In genomic region chr6:41537359-41537758, GRCh38 we compare ENCODE assay signal across 15 cellular contexts. TPM values are rescaled to one million over a fixed set of nuclear protein-coding genes. Genes with fewer than 3 reads are reported as not detected.
DNase-seq lines count a peak whose midpoint lies in the region; ATAC-seq, FAIRE-seq and TF ChIP-seq lines count a peak whose summit lies in the region.
"Had no signal": no experiment of that assay in that cellular context is flagged by ENCODE, and none has a peak within 500 bp of the region (broad histone marks: within the 10 kb centered on the region; RNA-seq: fewer than 3 reads in every experiment).

No MANE protein-coding gene starts in this region.

- FAIRE-seq in pancreas (lab: Jason Lieb, UNC): no peak

- H3K9me3 ChIP-seq in colonic mucosa: no peaks in the 10 kb centered on the region
- no peaks in the 10 kb centered on the region for H3K9me3 ChIP-seq in pancreas

- no peaks in the 10 kb centered on the region for H3K4me1 ChIP-seq in colonic mucosa
- H3K4me1 ChIP-seq in pancreas: peaks cover 4 to 10% (median 10%) of the 10 kb centered on the region in 3 donors

- H3K9ac ChIP-seq in colonic mucosa (ENCODE audit: low read depth in 2 of 2, low read length in 2 of 2): peak overlapping the region in 1 of 2 donors; percentile 52

- ATAC-seq in pancreas (peak in 3 of 4 donors; percentile 4 to 31 (median 24)), HG03135 (IDR thresholded peaks at IDR 0.05; ENCODE audit: unreplicated experiment) (no peak)
- ATAC-seq: activated T-cell treated with anti-CD3 and anti-CD28 coated beads, Interleukin-2, amount 50 U/mL, for 4 hours had no signal

- DNase-seq in NCI-H1092 treated with DMSO at 0.1 percent for 48 hours (lab: John Stamatoyannopoulos, UW) (peak; percentile 82), NCI-H1092 (lab: John Stamatoyannopoulos, UW) (no peak), HT-29 (ENCODE audit: low spot score) (peak; percentile 16), colonic mucosa (no peak), pancreas (no peak), NCI-H2227 treated with DMSO at 0.1 percent for 48 hours (lab: John Stamatoyannopoulos, UW) (no peak)
- no peak for DNase-seq in activated effector memory CD4-positive, alpha-beta T cell treated with Interleukin-2 at 50 U/mL for 16 hours
- DNase-seq: activated CD4-positive, alpha-beta memory T cell treated with anti-CD3 and anti-CD28 coated beads, Interleukin-2, amount 10 ng/mL, durations not matched to agents 7 days and 5 days; activated T-cell treated with anti-CD3 and anti-CD28 coated beads, Interleukin-2, amount 50 U/mL, for 4 hours; brain microvascular endothelial cell; C1 segment of cervical spinal cord; glutamatergic neuron; stimulated activated naive B cell treated with anti-CD40 and anti-IgM and Interleukin-4, amounts not matched to agents 10 μg/mL and 1 μg/mL and 100 μg/mL, for 72 hours had no signal

- intact Hi-C loops in colonic mucosa (cut with DNase I): no loop called here
- intact Hi-C loops in pancreas (cut with DNase I): no loop called here

- H3K27me3 ChIP-seq in colonic mucosa: no peaks in the 10 kb centered on the region
- no peaks in the 10 kb centered on the region for H3K27me3 ChIP-seq in pancreas
- H3K27me3 ChIP-seq: brain microvascular endothelial cell had no signal

- WGBS in pancreas, 2 donors: 46 to 47% methylated on average over 2 of the region's 2 CpGs

- H3K27ac ChIP-seq in colonic mucosa (peak overlapping the region; percentile 42), pancreas (peak overlapping the region in 3 of 4 donors; percentile 54 to 63 (median 55))
- H3K27ac ChIP-seq: 22Rv1, brain microvascular endothelial cell had no signal

- H3K4me3 ChIP-seq in colonic mucosa (no peak overlapping the region), pancreas (no peak overlapping the region)

- no peak for TF ChIP-seq CTCF in colonic mucosa (IDR thresholded peaks at IDR 0.05)
- TF ChIP-seq CTCF in pancreas (IDR thresholded peaks at IDR 0.05): no peak

- H3K36me3 ChIP-seq in colonic mucosa: no peaks in the 10 kb centered on the region
- H3K36me3 ChIP-seq in pancreas: no peaks in the 10 kb centered on the region
- H3K36me3 ChIP-seq: brain microvascular endothelial cell had no signal

RNA-seq across cellular contexts. Expression of gene FOXP4, which starts 8.8 kb away (rescaled TPM):
- total RNA-seq in HT-29 (2014; rRNA removed; shearing (Covaris generic)): 17.2 and 18.4 TPM in 2 replicates
- 10 to 100 TPM; 33.6 to 50.4 TPM for total RNA-seq in colonic mucosa
- 10 to 100 TPM; 23.1 to 28.3 (median 25.3) TPM for total RNA-seq in pancreas
- polyA plus RNA-seq in pancreas: 10 to 100 TPM; 27.4 to 29.3 TPM

Comparison
In these comparisons a context has a peak if more than half of its experiments do, and no peak if none do; other contexts are left out.
1. DNase-seq: peak in NCI-H1092 treated with DMSO at 0.1 percent for 48 hours (single experiment) and HT-29 (single experiment); none in NCI-H1092 (single experiment), colonic mucosa (single experiment), pancreas (0 of 6), NCI-H2227 treated with DMSO at 0.1 percent for 48 hours (single experiment) and activated effector memory CD4-positive, alpha-beta T cell treated with Interleukin-2 at 50 U/mL for 16 hours (single experiment).